In the genomic region with DNA sequence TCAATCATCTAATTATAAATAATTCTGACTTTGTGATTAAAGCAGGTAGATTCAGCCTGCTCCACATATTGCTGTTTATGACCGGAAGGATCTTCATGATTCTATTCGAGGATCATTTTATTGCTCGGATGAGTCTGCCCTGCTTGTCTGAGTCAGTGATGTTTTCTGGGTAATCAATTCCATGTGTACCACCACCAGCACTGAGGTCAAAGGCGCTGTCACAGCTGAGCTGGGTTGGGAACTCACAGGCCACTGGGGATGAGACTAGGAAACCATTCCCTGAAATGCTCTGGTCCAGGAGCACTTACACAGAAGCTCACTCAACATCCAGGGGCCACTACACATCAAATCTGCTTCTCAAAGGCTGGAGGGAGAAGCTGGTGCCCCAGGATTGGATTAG, we compare ENCODE assay signal across 17 cellular contexts.
"Had no signal": no experiment of that assay in that cellular context is flagged by ENCODE, and none has a peak within 500 bp of the region (broad histone marks: within the 10 kb centered on the region; RNA-seq: fewer than 3 reads in every experiment).

No MANE protein-coding gene starts in this region.

- DNase-seq: activated CD4-positive, alpha-beta T cell treated with anti-CD3 and anti-CD28 coated beads for 48 hours; activated CD8-positive, alpha-beta memory T cell treated with anti-CD3 and anti-CD28 coated beads, Interleukin-2, amount 50 U/mL, for 48 hours; activated CD8-positive, alpha-beta T cell treated with anti-CD3 and anti-CD28 coated beads for 36 hours; activated naive CD4-positive, alpha-beta T cell; aorta; cerebellar nuclear complex; effector memory CD4-positive, alpha-beta T cell; hippocampal formation; naive thymus-derived CD8-positive, alpha-beta T cell; stimulated activated CD4-positive, alpha-beta T cell treated with anti-CD3 and anti-CD28 coated beads, Interleukin-12 subunit alpha, Interleukin-12 subunit beta, amount 100 ng/mL, for 4 hours; stimulated activated CD4-positive, alpha-beta T cell treated with anti-CD3 and anti-CD28 coated beads, Interleukin-2, amount 100 ng/mL, for 24 hours; T-helper 17 cell had no signal

- H3K27ac ChIP-seq: epithelial cell of prostate, neutrophil, parathyroid adenoma had no signal

- H3K27me3 ChIP-seq: neutrophil had no signal

- ATAC-seq: activated CD8-positive, alpha-beta T cell treated with anti-CD3 and anti-CD28 coated beads for 36 hours; left lobe of liver; naive thymus-derived CD8-positive, alpha-beta T cell; stimulated activated memory B cell treated with anti-CD40 and anti-IgM and Interleukin-4, amounts not matched to agents 10 μg/mL and 1 μg/mL and 100 μg/mL, for 72 hours; T-helper 17 cell had no signal

- H3K9me3 ChIP-seq: neutrophil had no signal

- H2AFZ ChIP-seq: parathyroid adenoma had no signal

- H3K9ac ChIP-seq: parathyroid adenoma had no signal
